Comparison of ENCODE assay signal across 34 cellular contexts in genomic region chr3:76566904-76567303, GRCh38.
"Had no signal": no experiment of that assay in that cellular context is flagged by ENCODE, and none has a peak within 500 bp of the region (broad histone marks: within the 10 kb centered on the region; RNA-seq: fewer than 3 reads in every experiment).

No MANE protein-coding gene starts in this region.

- H3K4me1 Mint-ChIP-seq: activated B cell treated with CpG ODN at 0.5 μM for 24 hours; activated CD4-positive, alpha-beta T cell treated with anti-CD3 and anti-CD28 coated beads, Interleukin-2, amount 10 ng/mL, durations not matched to agents 24 days and 14 days; activated naive CD8-positive, alpha-beta T cell treated with anti-CD3 and anti-CD28 coated beads for 36 hours had no signal

- H3K36me3 ChIP-seq: adrenal gland, brain microvascular endothelial cell, breast epithelium had no signal

- H3K27ac Mint-ChIP-seq: activated B cell treated with CpG ODN at 0.5 μM for 24 hours; activated CD4-positive, alpha-beta memory T cell treated with anti-CD3 and anti-CD28 coated beads for 36 hours; activated CD4-positive, alpha-beta T cell treated with anti-CD3 and anti-CD28 coated beads, Interleukin-2, amount 10 ng/mL, durations not matched to agents 24 days and 14 days; activated CD8-positive, alpha-beta T cell treated with anti-CD3 and anti-CD28 coated beads for 36 hours; activated naive CD4-positive, alpha-beta T cell treated with anti-CD3 and anti-CD28 coated beads for 36 hours; activated naive CD4-positive, alpha-beta T cell treated with anti-CD3 and anti-CD28 coated beads, Interleukin-2, amount 50 U/mL, for 72 hours; activated naive CD8-positive, alpha-beta T cell treated with anti-CD3 and anti-CD28 coated beads for 36 hours; activated T-helper 2 cell treated with anti-CD3 and anti-CD28 coated beads, Interferon-gamma antibody, Interleukin-2, Interleukin-4, amounts not matched to agents 10 μg/mL and 5 μg/mL and 100 μg/mL, durations not matched to agents 14 hours and 24 hours and 36 hours; T-helper 1 cell treated with Interleukin-12 subunit alpha and Interleukin-12 subunit beta and Interleukin-4 antibody, amounts not matched to agents 30 μg/mL and 1 μg/mL, for 36 hours; T-helper 2 cell treated with Interferon-gamma antibody and Interleukin-4, amounts not matched to agents 5 μg/mL and 100 μg/mL, for 36 hours had no signal

- ATAC-seq: activated CD8-positive, alpha-beta T cell treated with anti-CD3 and anti-CD28 coated beads for 36 hours; activated naive CD4-positive, alpha-beta T cell treated with anti-CD3 and anti-CD28 coated beads, Interleukin-2, amount 50 U/mL, for 72 hours; body of pancreas had no signal

- FAIRE-seq: astrocyte, TTC549 had no signal

- H3K27me3 ChIP-seq: adrenal gland, body of pancreas, brain microvascular endothelial cell, breast epithelium had no signal

- H3K36me3 Mint-ChIP-seq: activated CD4-positive, alpha-beta memory T cell treated with anti-CD3 and anti-CD28 coated beads for 36 hours; activated naive CD4-positive, alpha-beta T cell treated with anti-CD3 and anti-CD28 coated beads, Interleukin-2, amount 50 U/mL, for 72 hours; activated naive CD8-positive, alpha-beta T cell treated with anti-CD3 and anti-CD28 coated beads for 36 hours had no signal

- H3K4me3 Mint-ChIP-seq: activated B cell treated with CpG ODN at 0.5 μM for 24 hours; activated CD4-positive, alpha-beta memory T cell treated with anti-CD3 and anti-CD28 coated beads for 36 hours; activated CD4-positive, alpha-beta T cell treated with anti-CD3 and anti-CD28 coated beads, Interleukin-2, amount 10 ng/mL, durations not matched to agents 24 days and 14 days; activated CD8-positive, alpha-beta T cell treated with anti-CD3 and anti-CD28 coated beads for 36 hours; activated naive CD4-positive, alpha-beta T cell treated with anti-CD3 and anti-CD28 coated beads for 36 hours; activated naive CD8-positive, alpha-beta T cell treated with anti-CD3 and anti-CD28 coated beads for 36 hours; T-helper 1 cell treated with Interleukin-12 subunit alpha and Interleukin-12 subunit beta and Interleukin-4 antibody, amounts not matched to agents 30 μg/mL and 1 μg/mL, for 36 hours; T-helper 2 cell treated with Interferon-gamma antibody and Interleukin-4, amounts not matched to agents 5 μg/mL and 100 μg/mL, for 36 hours had no signal

- H3K27me3 Mint-ChIP-seq: activated B cell treated with CpG ODN at 0.5 μM for 24 hours; activated CD4-positive, alpha-beta memory T cell treated with anti-CD3 and anti-CD28 coated beads for 36 hours; activated CD4-positive, alpha-beta T cell treated with anti-CD3 and anti-CD28 coated beads, Interleukin-2, amount 10 ng/mL, durations not matched to agents 24 days and 14 days; activated CD8-positive, alpha-beta T cell treated with anti-CD3 and anti-CD28 coated beads for 36 hours; activated naive CD8-positive, alpha-beta T cell treated with anti-CD3 and anti-CD28 coated beads for 36 hours had no signal

- H3K4me1 ChIP-seq: adrenal gland, body of pancreas, breast epithelium had no signal

- DNase-seq: activated B cell treated with CpG ODN at 0.5 μM for 24 hours; activated CD4-positive, alpha-beta memory T cell treated with anti-CD3 and anti-CD28 coated beads for 36 hours; activated CD4-positive, alpha-beta T cell treated with anti-CD3 and anti-CD28 coated beads for 4 hours; activated CD4-positive, alpha-beta T cell treated with anti-CD3 and anti-CD28 coated beads, Interleukin-2, amount 10 ng/mL, durations not matched to agents 24 days and 14 days; activated CD4-positive, alpha-beta T cell treated with anti-CD3 and anti-CD28 coated beads, Interleukin-2, amount 50 U/mL, for 1 hour; activated CD4-positive, alpha-beta T cell treated with anti-CD3 and anti-CD28 coated beads, Interleukin-2, amount 50 U/mL, for 4 hours; activated CD4-positive, CD25-positive, alpha-beta regulatory T cell treated with anti-CD3 and anti-CD28 coated beads, Interleukin-2, amount 50 U/mL, for 72 hours; activated CD8-positive, alpha-beta memory T cell treated with anti-CD3 and anti-CD28 coated beads, Interleukin-2, amount 50 U/mL, for 4 hours; activated CD8-positive, alpha-beta T cell treated with anti-CD3 and anti-CD28 coated beads for 36 hours; activated effector memory CD4-positive, alpha-beta T cell treated with Interleukin-2 at 50 U/mL for 16 hours; activated gamma-delta T cell; activated naive CD4-positive, alpha-beta T cell treated with anti-CD3 and anti-CD28 coated beads for 36 hours; activated naive CD4-positive, alpha-beta T cell treated with anti-CD3 and anti-CD28 coated beads, Interleukin-2, amount 50 U/mL, for 16 hours; activated naive CD8-positive, alpha-beta T cell treated with anti-CD3 and anti-CD28 coated beads for 36 hours; activated T-cell treated with anti-CD3 and anti-CD28 coated beads for 4 hours; activated T-cell treated with anti-CD3 and anti-CD28 coated beads, Interleukin-2, amount 50 U/mL, for 1 hour; activated T-cell treated with anti-CD3 and anti-CD28 coated beads, Interleukin-2, amount 50 U/mL, for 48 hours; adrenal gland; amniotic stem cell; aorta; body of pancreas; brain microvascular endothelial cell; central memory CD4-positive, alpha-beta T cell; T-helper 1 cell; T-helper 2 cell; T-helper 9 cell had no signal

- H3K9me3 ChIP-seq: adrenal gland, body of pancreas, breast epithelium had no signal

- H3K9me3 Mint-ChIP-seq: activated CD4-positive, alpha-beta memory T cell treated with anti-CD3 and anti-CD28 coated beads for 36 hours; activated CD4-positive, alpha-beta T cell treated with anti-CD3 and anti-CD28 coated beads, Interleukin-2, amount 10 ng/mL, durations not matched to agents 24 days and 14 days had no signal

- H3K27ac ChIP-seq: adrenal gland, body of pancreas, brain microvascular endothelial cell, breast epithelium, VCaP had no signal

- H3K4me3 ChIP-seq: adrenal gland, body of pancreas, breast epithelium had no signal
